8 cellular contexts compared by ENCODE assay signal in the genomic region with DNA sequence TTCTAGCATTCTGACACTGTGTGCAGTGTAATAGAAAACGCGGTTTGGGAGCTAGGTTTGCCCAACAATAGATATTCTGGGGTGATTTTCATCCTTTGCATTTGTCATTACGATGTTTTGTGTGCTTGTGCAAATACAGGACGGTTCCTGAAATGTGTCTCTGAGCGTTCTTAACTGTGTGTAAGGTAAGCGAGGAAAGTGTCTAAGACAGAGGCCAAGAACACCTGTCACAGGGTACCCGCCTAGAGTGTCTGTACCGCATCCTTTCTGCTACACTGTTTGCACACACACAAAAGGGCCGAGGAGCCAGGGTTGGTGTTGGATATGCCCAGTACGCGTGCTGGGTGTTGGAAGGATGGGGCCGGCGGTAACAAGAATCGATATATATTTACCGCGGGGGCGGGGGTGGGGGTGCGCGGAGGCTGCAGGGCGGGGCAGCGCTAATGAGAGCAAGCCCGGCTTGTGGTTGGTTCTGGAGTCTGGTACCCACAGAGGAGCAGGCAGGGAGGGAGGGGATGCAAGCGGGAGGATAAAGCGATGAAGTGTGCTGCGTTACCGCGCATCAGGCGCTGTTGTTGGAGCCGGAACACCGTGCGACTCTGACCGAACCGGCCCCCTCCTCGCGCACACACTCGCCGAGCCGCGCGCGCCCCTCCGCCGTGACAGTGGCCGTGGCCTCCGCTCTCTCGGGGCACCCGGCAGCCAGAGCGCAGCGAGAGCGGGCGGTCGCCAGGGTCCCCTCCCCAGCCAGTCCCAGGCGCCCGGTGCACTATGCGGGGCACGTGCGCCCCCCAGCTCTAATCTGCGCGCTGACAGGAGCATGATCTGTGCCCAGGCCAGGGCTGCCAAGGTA. TPM values are rescaled to one million over a fixed set of nuclear protein-coding genes. Genes with fewer than 3 reads are reported as not detected.
DNase-seq lines count a peak whose midpoint lies in the region; ATAC-seq and TF ChIP-seq lines count a peak whose summit lies in the region.

A gene (plus strand): TSS at position 560 of the 853 bp plus-strand sequence. CDS start 131,259 bp downstream, outside the sequence.

- 11% methylated on average over 59 of the region's 59 CpGs for WGBS in mesenchymal stem cell

- no peaks in the 10 kb centered on the region for H3K9me3 Mint-ChIP-seq in stimulated activated naive CD8-positive, alpha-beta T cell treated with anti-CD3 and anti-CD28 coated beads, Interleukin-15, amount 100 ng/mL, for 72 hours

- H3K27ac ChIP-seq in brain microvascular endothelial cell (no peak within 1 kb of the TSS), mesenchymal stem cell (ENCODE audit: low read length, poor library complexity, severe bottlenecking) (no peak within 1 kb of the TSS)

- H3K36me3 ChIP-seq in brain microvascular endothelial cell (replicated peaks), result no peaks in the 10 kb centered on the region
- no peaks in the 10 kb centered on the region for H3K36me3 ChIP-seq in mesenchymal stem cell (ENCODE audit: control insufficient read depth in 1 of 2, insufficient read depth in 2 of 2, low read depth in 1 of 2, low read length in 2 of 2)

- H2BK15ac ChIP-seq in mesenchymal stem cell (ENCODE audit: low read depth, poor library complexity, severe bottlenecking), result peak within 1 kb of the TSS; percentile 33

- peak within 1 kb of the TSS; percentile 45 to 71 for H3K18ac ChIP-seq in mesenchymal stem cell (ENCODE audit: low read depth in 1 of 2, low read length in 2 of 2)

- peaks cover 92% of the 10 kb centered on the region for H3K27me3 Mint-ChIP-seq in stimulated activated naive CD8-positive, alpha-beta T cell treated with anti-CD3 and anti-CD28 coated beads, Interleukin-15, amount 100 ng/mL, for 72 hours

- no peaks in the 10 kb centered on the region for H3K9me3 ChIP-seq in mesenchymal stem cell (ENCODE audit: control insufficient read depth, low read length)

- no peak for TF ChIP-seq CTCF in brain microvascular endothelial cell (IDR thresholded peaks at IDR 0.05; ENCODE audit: low read depth, low read length, missing control alignments)

- H3K9ac ChIP-seq in mesenchymal stem cell (ENCODE audit: low read length), result no peak within 1 kb of the TSS

- H3K4me3 Mint-ChIP-seq in stimulated activated naive CD8-positive, alpha-beta T cell treated with anti-CD3 and anti-CD28 coated beads, Interleukin-15, amount 100 ng/mL, for 72 hours, result peak within 1 kb of the TSS; percentile 41 to 72

- peak within 1 kb of the TSS; percentile 46 for H2AFZ ChIP-seq in mesenchymal stem cell (ENCODE audit: low read depth, low read length)

- H3K27ac Mint-ChIP-seq in stimulated activated naive CD8-positive, alpha-beta T cell treated with anti-CD3 and anti-CD28 coated beads, Interleukin-15, amount 100 ng/mL, for 72 hours, result no peak within 1 kb of the TSS

- in situ Hi-C loops in brain microvascular endothelial cell (cut with HindIII; ENCODE audit: low pct_ligation_motif_present, low sequenced_read_pairs), result no loop called here

- peak within 1 kb of the TSS; percentile 47 for H3K4me3 ChIP-seq in brain microvascular endothelial cell (ENCODE audit: low read depth, low read length)
- H3K4me3 ChIP-seq in mesenchymal stem cell (ENCODE audit: insufficient read depth in 1 of 2, low read depth in 1 of 2, low read length in 2 of 2), result peak within 1 kb of the TSS; percentile 69 to 70

- H3K79me1 ChIP-seq in mesenchymal stem cell (replicated peaks; ENCODE audit: low read length, poor library complexity, severe bottlenecking), result no peaks in the 10 kb centered on the region

- no peak within 1 kb of the TSS for H4K91ac ChIP-seq in mesenchymal stem cell (ENCODE audit: low read length)

- H2AK5ac ChIP-seq in mesenchymal stem cell (ENCODE audit: low read length, severe bottlenecking), result no peak within 1 kb of the TSS

- peak within 1 kb of the TSS; percentile 42 for H2BK120ac ChIP-seq in mesenchymal stem cell (ENCODE audit: low read depth, low read length)

- peak; percentile 55 for ATAC-seq in stimulated activated naive CD8-positive, alpha-beta T cell treated with anti-CD3 and anti-CD28 coated beads, Interleukin-15, amount 100 ng/mL, for 72 hours
- no peak for ATAC-seq in stimulated activated naive CD8-positive, alpha-beta T cell treated with anti-CD3 and anti-CD28 coated beads, Interleukin-15, Interleukin-2, amounts not matched to agents 100 U/mL and 50 U/mL, for 24 hours
- ATAC-seq in GM18517 (IDR thresholded peaks at IDR 0.05; ENCODE audit: unreplicated experiment) (no peak), GM18870 (IDR thresholded peaks at IDR 0.05; ENCODE audit: unreplicated experiment) (no peak)

- peak within 1 kb of the TSS; percentile 32 for H2BK5ac ChIP-seq in mesenchymal stem cell (ENCODE audit: low read depth, low read length, poor library complexity, severe bottlenecking)

- H3K4me2 ChIP-seq in mesenchymal stem cell (ENCODE audit: low read length, poor library complexity, severe bottlenecking), result peak within 1 kb of the TSS; percentile 93

- peaks cover 23% of the 10 kb centered on the region for H3K4me1 Mint-ChIP-seq in stimulated activated naive CD8-positive, alpha-beta T cell treated with anti-CD3 and anti-CD28 coated beads, Interleukin-15, amount 100 ng/mL, for 72 hours

- H3K14ac ChIP-seq in mesenchymal stem cell (ENCODE audit: low read length in 2 of 2), result no peak within 1 kb of the TSS

- no peak for DNase-seq in stimulated activated naive CD8-positive, alpha-beta T cell treated with anti-CD3 and anti-CD28 coated beads, Interleukin-15, amount 100 ng/mL, for 72 hours
- no peak for DNase-seq in stimulated activated naive CD8-positive, alpha-beta T cell treated with anti-CD3 and anti-CD28 coated beads, Interleukin-15, Interleukin-2, amounts not matched to agents 100 U/mL and 50 U/mL, for 24 hours
- DNase-seq in brain microvascular endothelial cell (no peak), mesenchymal stem cell (no peak), Kasumi-1 (lab: John Stamatoyannopoulos, UW) (no peak)
- DNase-seq in stimulated activated CD4-positive, alpha-beta T cell treated with anti-CD3 and anti-CD28 coated beads, Interleukin-2, amount 100 ng/mL, for 48 hours, result no peak

- H2BK12ac ChIP-seq in mesenchymal stem cell (ENCODE audit: low read length in 2 of 2), result peak within 1 kb of the TSS; percentile 3 to 67

- peaks cover 13% of the 10 kb centered on the region for H3K4me1 ChIP-seq in mesenchymal stem cell (ENCODE audit: control insufficient read depth, insufficient read depth, low read depth, low read length)

- H3K27me3 ChIP-seq in brain microvascular endothelial cell (replicated peaks) (peaks cover 14% of the 10 kb centered on the region), mesenchymal stem cell (ENCODE audit: control insufficient read depth in 1 of 2, insufficient read depth in 1 of 2, low read length in 2 of 2) (peaks cover 16 to 65% of the 10 kb centered on the region in 2 experiments)

- no peak within 1 kb of the TSS for H3K4ac ChIP-seq in mesenchymal stem cell (ENCODE audit: low read depth in 1 of 2, low read length in 2 of 2)

- H3K23ac ChIP-seq in mesenchymal stem cell (ENCODE audit: low read length in 2 of 2), result peak within 1 kb of the TSS in 1 of 2 experiments; percentile 46

- peak within 1 kb of the TSS; percentile 20 for H4K8ac ChIP-seq in mesenchymal stem cell (ENCODE audit: low read length)

RNA-seq across cellular contexts. Expression of the gene that starts here (rescaled TPM):
- polyA plus RNA-seq in mesenchymal stem cell (2013, experiment 1 of 2), result 3.5 TPM
- polyA plus RNA-seq in mesenchymal stem cell (2013, experiment 2 of 2), result 3.3 TPM
